In the genomic region with DNA sequence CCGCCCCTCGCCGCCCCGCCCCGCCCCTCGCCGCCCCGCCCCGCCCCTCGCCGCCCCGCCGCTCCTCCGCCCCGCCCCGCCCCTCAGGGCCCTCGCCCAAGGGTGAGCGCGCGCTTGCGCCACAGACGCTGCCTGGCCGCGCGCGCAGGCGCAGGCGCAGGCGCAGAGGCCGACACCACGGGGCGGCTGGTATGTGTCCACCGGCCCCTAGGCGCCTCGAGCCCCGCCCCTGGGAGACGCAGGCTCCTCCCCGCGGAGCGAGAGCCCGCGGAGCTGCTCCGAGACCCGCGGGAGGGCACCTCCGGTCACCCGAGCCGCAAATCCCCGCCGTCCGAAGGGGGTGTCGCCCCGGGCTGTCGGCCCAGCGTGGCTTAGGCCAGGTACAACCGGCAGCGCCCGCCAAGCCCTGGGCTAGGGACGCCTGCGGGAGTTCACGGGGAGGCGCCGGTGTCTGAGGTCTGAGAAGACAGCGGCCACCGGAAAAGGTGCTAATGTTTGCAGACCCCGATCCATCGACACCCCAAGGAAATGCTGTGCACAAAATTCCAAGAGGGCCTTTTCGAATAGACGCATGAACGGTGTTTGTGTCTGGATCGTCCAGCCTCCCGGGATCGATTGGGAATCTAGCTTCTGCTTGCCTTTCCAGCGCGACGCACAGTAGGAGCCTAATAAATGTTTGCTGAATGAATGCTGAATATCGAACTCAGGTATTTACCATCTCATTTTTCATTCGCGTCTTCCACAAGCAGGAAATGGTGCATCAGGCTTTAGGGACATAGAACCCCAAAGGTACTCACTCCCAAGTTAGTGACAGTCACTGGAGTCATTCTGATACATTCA, we compare ENCODE assay signal across 1 cellular context.
A peak's percentile ranks its signal among the peaks of the same experiment; 100 is the strongest.
TF ChIP-seq lines count a peak whose summit lies in the region.

No MANE protein-coding gene starts in this region.

TF ChIP-seq in IMR-90, 13 proteins besides CTCF, POLR2A, EP300 and RAD21:
- TF ChIP-seq BHLHE40 (IDR thresholded peaks at IDR 0.05; ENCODE audit: low read depth, low read length) (no peak), MAZ (IDR thresholded peaks at IDR 0.05; ENCODE audit: borderline replicate concordance, low read depth, low read length) (peak; percentile 64; the same call in 1 of the 2 replicates), CEBPB (IDR thresholded peaks at IDR 0.05; ENCODE audit: low read depth, low read length) (peak; percentile 61), MAFK (IDR thresholded peaks at IDR 0.05; ENCODE audit: low read depth, low read length) (no peak)
